24 cellular contexts compared by ENCODE assay signal in genomic region chr1:30893776-30894507, GRCh38. TPM values are rescaled to one million over a fixed set of nuclear protein-coding genes. Genes with fewer than 3 reads are reported as not detected.
DNase-seq lines count a peak whose midpoint lies in the region; ATAC-seq and TF ChIP-seq lines count a peak whose summit lies in the region.
"Had no signal": no experiment of that assay in that cellular context is flagged by ENCODE, and none has a peak within 500 bp of the region (broad histone marks: within the 10 kb centered on the region; RNA-seq: fewer than 3 reads in every experiment).

No MANE protein-coding gene starts in this region.

- peaks cover 0 to 3% (median 0%) of the 10 kb centered on the region in 5 experiments for H3K9me3 Mint-ChIP-seq in brain
- no peaks in the 10 kb centered on the region for H3K9me3 Mint-ChIP-seq in neural crest cell
- H3K9me3 Mint-ChIP-seq in CD14-positive monocyte, result peaks cover 0 to 2% (median 0%) of the 10 kb centered on the region in 7 donors
- H3K9me3 Mint-ChIP-seq: activated T-cell treated with anti-CD3 and anti-CD28 coated beads, Interleukin-2, amount 50 U/mL, for 4 hours; naive B cell had no signal

- H3K36me3 ChIP-seq in uterus, result no peaks in the 10 kb centered on the region
- H3K36me3 ChIP-seq: ovary, right atrium auricular region, upper lobe of left lung had no signal

- ATAC-seq in Right ventricle myocardium inferior (no peak), left cardiac atrium (no peak), HG02870 (IDR thresholded peaks at IDR 0.05; ENCODE audit: unreplicated experiment) (no peak), GM21381 (IDR thresholded peaks at IDR 0.05; ENCODE audit: unreplicated experiment) (no peak)
- ATAC-seq: A549; activated naive CD4-positive, alpha-beta T cell treated with anti-CD3 and anti-CD28 coated beads, Interleukin-2, amount 50 U/mL, for 72 hours; activated T-cell treated with anti-CD3 and anti-CD28 coated beads, Interleukin-2, amount 50 U/mL, for 4 hours had no signal

- peaks cover 7% of the 10 kb centered on the region for H3K27me3 Mint-ChIP-seq in brain
- no peaks in the 10 kb centered on the region for H3K27me3 Mint-ChIP-seq in neural crest cell (ENCODE audit: low read depth)
- peaks cover 34 to 59% (median 46%) of the 10 kb centered on the region in 3 donors for H3K27me3 Mint-ChIP-seq in CD14-positive monocyte (ENCODE audit: low read depth in 3 of 3)

- no peak for TF ChIP-seq CTCF in brain (conservative IDR thresholded peaks at IDR 0.05)
- no peak for TF ChIP-seq CTCF in neural crest cell (conservative IDR thresholded peaks at IDR 0.05)
- no peak for TF ChIP-seq CTCF in uterus (IDR thresholded peaks at IDR 0.05)
- TF ChIP-seq CTCF in CD14-positive monocyte (IDR thresholded peaks at IDR 0.05), result no peak

- intact Hi-C loops in Right ventricle myocardium inferior (cut with DNase I), result no loop called here
- intact Hi-C loops in left cardiac atrium (cut with DNase I), result no loop called here
- intact Hi-C loops in uterus (cut with DNase I; ENCODE audit: low total_unique reads), result no loop called here
- intact Hi-C loops in CD14-positive monocyte (cut with micrococcal nuclease), result no loop called here

- H3K27ac Mint-ChIP-seq in brain (peak overlapping the region in 4 of 5 experiments; percentile 73 to 88 (median 84)), neural crest cell (ENCODE audit: unreplicated experiment) (peak overlapping the region; percentile 90), CD14-positive monocyte (no peak overlapping the region)
- H3K27ac Mint-ChIP-seq: activated naive CD4-positive, alpha-beta T cell treated with anti-CD3 and anti-CD28 coated beads, Interleukin-2, amount 50 U/mL, for 72 hours had no signal

- peak overlapping the region in 3 of 5 experiments; percentile 8 to 26 (median 11) for H3K4me3 Mint-ChIP-seq in brain
- H3K4me3 Mint-ChIP-seq in neural crest cell, result no peak overlapping the region
- peak overlapping the region in 1 of 2 donors; percentile 17 for H3K4me3 Mint-ChIP-seq in CD14-positive monocyte
- H3K4me3 Mint-ChIP-seq: activated T-cell treated with anti-CD3 and anti-CD28 coated beads, Interleukin-2, amount 50 U/mL, for 4 hours had no signal

- peaks cover under 1 to 9% of the 10 kb centered on the region in 2 donors for H3K4me1 ChIP-seq in uterus

- H3K27me3 ChIP-seq in uterus, result no peaks in the 10 kb centered on the region
- H3K27me3 ChIP-seq: dorsolateral prefrontal cortex, ovary, right atrium auricular region, SJCRH30, upper lobe of left lung had no signal

- H3K9me3 ChIP-seq in uterus, result no peaks in the 10 kb centered on the region
- H3K9me3 ChIP-seq: A549, ovary, right atrium auricular region, SJCRH30, upper lobe of left lung had no signal

- DNase-seq in Right ventricle myocardium inferior (ENCODE audit: missing footprints) (peak; percentile 16), left cardiac atrium (no peak), neural crest cell (ENCODE audit: low read depth, low spot score) (no peak), uterus (no peak), CD14-positive monocyte (ENCODE audit: low spot score) (no peak)
- DNase-seq: activated T-cell treated with anti-CD3 and anti-CD28 coated beads, Interleukin-2, amount 50 U/mL, for 4 hours; cerebellar nuclear complex; DMS153; dorsolateral prefrontal cortex; head of caudate nucleus; naive B cell; NCI-H1436 treated with DMSO at 0.1 percent for 48 hours; ovary; PC-9; SJCRH30; stimulated activated CD4-positive, alpha-beta T cell treated with anti-CD3 and anti-CD28 coated beads, Interleukin-12 subunit alpha, Interleukin-12 subunit beta, amount 100 ng/mL, for 4 hours; T-helper 1 cell; upper lobe of left lung had no signal

- no peaks in the 10 kb centered on the region for H3K36me3 Mint-ChIP-seq in brain
- no peaks in the 10 kb centered on the region for H3K36me3 Mint-ChIP-seq in neural crest cell (ENCODE audit: low read depth)
- H3K36me3 Mint-ChIP-seq in CD14-positive monocyte, result no peaks in the 10 kb centered on the region
- H3K36me3 Mint-ChIP-seq: activated naive CD4-positive, alpha-beta T cell treated with anti-CD3 and anti-CD28 coated beads, Interleukin-2, amount 50 U/mL, for 72 hours; naive B cell had no signal

- no peak overlapping the region for H3K4me3 ChIP-seq in uterus
- H3K4me3 ChIP-seq: A549, dorsolateral prefrontal cortex, ovary, PC-9, right atrium auricular region, SJCRH30, upper lobe of left lung had no signal

- H3K4me1 Mint-ChIP-seq in brain, result peaks cover 90% of the 10 kb centered on the region
- peaks cover 65% of the 10 kb centered on the region for H3K4me1 Mint-ChIP-seq in neural crest cell
- peaks cover 18% of the 10 kb centered on the region for H3K4me1 Mint-ChIP-seq in CD14-positive monocyte

- peak overlapping the region; percentile 18 to 34 for H3K27ac ChIP-seq in uterus
- H3K27ac ChIP-seq: A549, ovary, PC-9, right atrium auricular region, SJCRH30, upper lobe of left lung had no signal

- TF ChIP-seq POLR2A in uterus (IDR thresholded peaks at IDR 0.05), result no peak

RNA-seq across cellular contexts. Expression of gene SDC3, which starts 14.6 kb away (rescaled TPM):
- total RNA-seq in Right ventricle myocardium inferior, result 28.5 TPM
- 10 to 100 TPM; 38.8 to 39.3 TPM for total RNA-seq in left cardiac atrium
- 117 TPM for polyA plus RNA-seq in brain (ENCODE audit: insufficient read depth, low read depth, low replicate concordance)
- total RNA-seq in neural crest cell, result 116 and 129 TPM in 2 replicates
- total RNA-seq in uterus, result 10 to 100 TPM; 12.4 to 38.3 (median 30.5) TPM
- polyA plus RNA-seq in CD14-positive monocyte, result under 1 TPM; 0.05 to 0.12 TPM

Comparison
In these comparisons a context has a peak if more than half of its experiments do, and no peak if none do; other contexts are left out.
1. H3K27ac Mint-ChIP-seq: peak in brain (4 of 5) and neural crest cell (single experiment); none in CD14-positive monocyte (0 of 7).